ENCODE assay signal across 10 cellular contexts in genomic region chr2:30686000-30686399, GRCh38.
DNase-seq lines count a peak whose midpoint lies in the region; ATAC-seq and TF ChIP-seq lines count a peak whose summit lies in the region.
"Had no signal": no experiment of that assay in that cellular context is flagged by ENCODE, and none has a peak within 500 bp of the region (broad histone marks: within the 10 kb centered on the region; RNA-seq: fewer than 3 reads in every experiment).

No MANE protein-coding gene starts in this region.

- no peaks in the 10 kb centered on the region for H3K9me3 Mint-ChIP-seq in activated T-cell treated with anti-CD3 and anti-CD28 coated beads, Interleukin-2, amount 50 U/mL, for 24 hours

- peak; percentile 77 for ATAC-seq in Panc1
- ATAC-seq in HG03521 (IDR thresholded peaks at IDR 0.05; ENCODE audit: unreplicated experiment): no peak
- no peak for ATAC-seq in HG02763 (IDR thresholded peaks at IDR 0.05; ENCODE audit: unreplicated experiment)

- H3K4me3 ChIP-seq in HFF-Myc (replicated peaks; ENCODE audit: low read depth, low read length) (no peak overlapping the region), Panc1 (ENCODE audit: low read depth in 2 of 2, low read length in 2 of 2) (no peak overlapping the region)

- H3K4me1 Mint-ChIP-seq in activated T-cell treated with anti-CD3 and anti-CD28 coated beads, Interleukin-2, amount 50 U/mL, for 24 hours (ENCODE audit: low read depth): no peaks in the 10 kb centered on the region

- in situ Hi-C loops in Panc1 (cut with HindIII; ENCODE audit: low pct_unique_long_range_greater_than_20kb, low sequenced_read_pairs): no loop called here
- in situ Hi-C loops in GM13976 (cut with MboI; ENCODE audit: low sequenced_read_pairs, unreplicated experiment): no loop called here

- POLR2A ChIA-PET in Panc1 (lab: Charles Lee): no interaction called here

- CTCF ChIA-PET in Panc1 (lab: Charles Lee): no interaction called here

- no peaks in the 10 kb centered on the region for H3K36me3 Mint-ChIP-seq in activated T-cell treated with anti-CD3 and anti-CD28 coated beads, Interleukin-2, amount 50 U/mL, for 24 hours (ENCODE audit: low read depth)

- H3K27me3 ChIP-seq in Panc1 (ENCODE audit: control insufficient read depth, insufficient read depth, low read length): no peaks in the 10 kb centered on the region
- H3K27me3 ChIP-seq: neutrophil had no signal

- intact Hi-C loops in Panc1 (cut with micrococcal nuclease; ENCODE audit: unreplicated experiment): no loop called here

- TF ChIP-seq CTCF in HFF-Myc (IDR thresholded peaks at IDR 0.05; ENCODE audit: low read depth, low read length, missing control alignments) (peak; percentile 43), Panc1 (IDR thresholded peaks at IDR 0.05) (peak; percentile 66), GM13976 (IDR thresholded peaks at IDR 0.05; ENCODE audit: borderline replicate concordance, control extremely low read depth, extremely low read depth, insufficient read depth, missing control alignments) (no peak)

- no peaks in the 10 kb centered on the region for H3K4me1 ChIP-seq in Panc1 (ENCODE audit: control insufficient read depth, insufficient read depth, low read length)

- no peak overlapping the region for H3K27ac Mint-ChIP-seq in activated T-cell treated with anti-CD3 and anti-CD28 coated beads, Interleukin-2, amount 50 U/mL, for 24 hours

- no peak overlapping the region for H3K4me3 Mint-ChIP-seq in activated T-cell treated with anti-CD3 and anti-CD28 coated beads, Interleukin-2, amount 50 U/mL, for 24 hours

- BruUV-seq in Panc1 (replicated peaks; lab: Mats Ljungman, UMichigan): no TSS peak

- peak; percentile 87 for DNase-seq in DMS153 (lab: John Stamatoyannopoulos, UW)
- no peak for DNase-seq in HFF-Myc (ENCODE audit: extremely low read depth, low read depth)
- no peak for DNase-seq in Panc1 (ENCODE audit: low read depth, low spot score)
- peak; percentile 74 for DNase-seq in left kidney (ENCODE audit: low read depth, low spot score)
- no peak for DNase-seq in activated T-cell treated with anti-CD3 and anti-CD28 coated beads, Interleukin-2, amount 50 U/mL, for 24 hours
- no peak for DNase-seq in GM13976 (ENCODE audit: low spot score)
- DNase-seq: effector memory CD4-positive, alpha-beta T cell had no signal

- no peaks in the 10 kb centered on the region for H3K36me3 ChIP-seq in Panc1 (ENCODE audit: control insufficient read depth, insufficient read depth, low read length)
- H3K36me3 ChIP-seq: neutrophil had no signal

- H3K27me3 Mint-ChIP-seq in activated T-cell treated with anti-CD3 and anti-CD28 coated beads, Interleukin-2, amount 50 U/mL, for 24 hours: no peaks in the 10 kb centered on the region

- H3K9me3 ChIP-seq in Panc1 (ENCODE audit: control insufficient read depth, insufficient read depth, low read depth, low read length): no peaks in the 10 kb centered on the region
- H3K9me3 ChIP-seq: neutrophil had no signal

- H3K27ac ChIP-seq in Panc1 (ENCODE audit: low read length): no peak overlapping the region
- H3K27ac ChIP-seq: neutrophil had no signal

Comparison
In these comparisons a context has a peak if more than half of its experiments do, and no peak if none do; other contexts are left out.
1. DNase-seq: peak in DMS153 (single experiment) and left kidney (single experiment); none in HFF-Myc (single experiment), Panc1 (single experiment), activated T-cell treated with anti-CD3 and anti-CD28 coated beads, Interleukin-2, amount 50 U/mL, for 24 hours (single experiment) and GM13976 (single experiment).